8 cellular contexts compared by ENCODE assay signal in genomic region chr19:45251452-45252354, GRCh38. TPM values are rescaled to one million over a fixed set of nuclear protein-coding genes. Genes with fewer than 3 reads are reported as not detected.
DNase-seq lines count a peak whose midpoint lies in the region; ATAC-seq, FAIRE-seq and TF ChIP-seq lines count a peak whose summit lies in the region.

No MANE protein-coding gene starts in this region.

- POLR2A ChIA-PET in CD8-positive, alpha-beta memory T cell (lab: Charles Lee): interaction anchor here (0.6 kb wide), 1 partner anchor 243 kb away, joined by 3 read pairs; no protein-coding TSS in a partner anchor

- H4K20me1 ChIP-seq in MM.1S (ENCODE audit: insufficient read depth, low read length): no peaks in the 10 kb centered on the region

- H3K36me3 Mint-ChIP-seq in CD8-positive, alpha-beta memory T cell: peaks cover 0 to 2% (median 0%) of the 10 kb centered on the region in 3 donors

- 0% methylated on average over 22 of the region's 57 CpGs for WGBS in right lobe of liver (ENCODE audit: insufficient coverage, low coverage, low lambda C conversion rate, missing lambda C conversion rate)
- WGBS in tibial nerve, 2 donors: 1 to 2% methylated on average over 41 to 43 of the region's 57 CpGs

- no peak for TF ChIP-seq EP300 in tibial nerve (IDR thresholded peaks at IDR 0.05)

- H3K27me3 Mint-ChIP-seq in CD8-positive, alpha-beta memory T cell: peaks cover 0 to 1% of the 10 kb centered on the region in 2 donors

- H3K9me3 Mint-ChIP-seq in CD8-positive, alpha-beta memory T cell: no peaks in the 10 kb centered on the region

- no peaks in the 10 kb centered on the region for H3K27me3 ChIP-seq in CD8-positive, alpha-beta memory T cell (ENCODE audit: insufficient read depth, low read length, poor library complexity, severe bottlenecking)
- H3K27me3 ChIP-seq in MM.1S (replicated peaks; ENCODE audit: insufficient read depth, low read length) (peaks cover 14% of the 10 kb centered on the region), right lobe of liver (no peaks in the 10 kb centered on the region), tibial nerve (no peaks in the 10 kb centered on the region)

- no peak overlapping the region; the same call in 1 of the 2 replicates for H2AFZ ChIP-seq in MM.1S (ENCODE audit: low read length)

- H3K4me1 ChIP-seq in CD8-positive, alpha-beta memory T cell (ENCODE audit: insufficient read depth, low read length): peaks cover 35% of the 10 kb centered on the region
- H3K4me1 ChIP-seq in MM.1S (ENCODE audit: low read length) (peaks cover 11% of the 10 kb centered on the region; the same call in 1 of the 2 replicates), right lobe of liver (peaks cover 0 to 12% (median 0%) of the 10 kb centered on the region in 4 donors), tibial nerve (peaks cover 0 to 62% (median 25%) of the 10 kb centered on the region in 4 donors)

- DNase-seq in CD8-positive, alpha-beta memory T cell: peak in 2 of 5 donors; percentile 7 to 12
- DNase-seq in MM.1S (no peak), cardiac fibroblast (ENCODE audit: low read depth in 2 of 2) (peak in 1 of 2 donors; percentile 35), right lobe of liver (no peak), tibial nerve (ENCODE audit: low spot score in 2 of 2) (no peak), RCC 7860 (ENCODE audit: low spot score) (no peak), Kasumi-1 (lab: John Stamatoyannopoulos, UW) (no peak)

- intact Hi-C loops in right lobe of liver (cut with DNase I): no loop called here

- peaks cover 34 to 62% (median 34%) of the 10 kb centered on the region in 3 donors for H3K4me1 Mint-ChIP-seq in CD8-positive, alpha-beta memory T cell

- H3K4me3 ChIP-seq in CD8-positive, alpha-beta memory T cell (ENCODE audit: low read length): peak overlapping the region; percentile 54
- H3K4me3 ChIP-seq in MM.1S (ENCODE audit: low read length): peak overlapping the region; percentile 78
- peak overlapping the region; percentile 78 to 88 for H3K4me3 ChIP-seq in cardiac fibroblast (replicated peaks in 1 of 2; ENCODE audit: low read depth in 2 of 2, low read length in 2 of 2)
- H3K4me3 ChIP-seq in right lobe of liver: peak overlapping the region; percentile 60 to 81 (median 75)
- H3K4me3 ChIP-seq in tibial nerve: peak overlapping the region; percentile 80 to 99 (median 94)

- 0 out of 2 replicates have a peak, but pooled peaks cover 4% of the 10 kb centered on the region for H3F3A ChIP-seq in MM.1S (ENCODE audit: insufficient read depth, low read length)

- peak overlapping the region; percentile 65 for H3K27ac ChIP-seq in CD8-positive, alpha-beta memory T cell (ENCODE audit: low read depth, low read length)
- H3K27ac ChIP-seq in MM.1S (ENCODE audit: low read length) (no peak overlapping the region), right lobe of liver (peak overlapping the region; percentile 6 to 76 (median 16)), tibial nerve (peak overlapping the region; percentile 77 to 90 (median 84))

- peak overlapping the region; percentile 57; the same call in 1 of the 2 replicates for H3K9ac ChIP-seq in MM.1S (ENCODE audit: low read length)

- H3K27ac Mint-ChIP-seq in CD8-positive, alpha-beta memory T cell: peak overlapping the region in 5 of 8 donors; percentile 42 to 99 (median 87)

- ATAC-seq in right lobe of liver: peak; percentile 5 to 31 (median 16)
- no peak for ATAC-seq in GM21447 (IDR thresholded peaks at IDR 0.05; ENCODE audit: unreplicated experiment)

- FAIRE-seq in RCC 7860 (lab: Jason Lieb, UNC): no peak

- no peak for TF ChIP-seq POLR2A in right lobe of liver (IDR thresholded peaks at IDR 0.05)
- no peak for TF ChIP-seq POLR2A in tibial nerve (IDR thresholded peaks at IDR 0.05)

- H3K9me2 ChIP-seq in MM.1S (replicated peaks; ENCODE audit: insufficient read depth, low read length): no peaks in the 10 kb centered on the region

- TF ChIP-seq CTCF in MM.1S (IDR thresholded peaks at IDR 0.05; ENCODE audit: low read length): no peak
- TF ChIP-seq CTCF in cardiac fibroblast (IDR thresholded peaks at IDR 0.05; ENCODE audit: low read depth, low read length): no peak
- TF ChIP-seq CTCF in right lobe of liver (IDR thresholded peaks at IDR 0.05): no peak
- no peak for TF ChIP-seq CTCF in tibial nerve (IDR thresholded peaks at IDR 0.05)

- peak overlapping the region; percentile 88 for H3K4me2 ChIP-seq in MM.1S (ENCODE audit: low read depth, low read length)

- no peaks in the 10 kb centered on the region for H3K9me3 ChIP-seq in CD8-positive, alpha-beta memory T cell (ENCODE audit: low read length)
- H3K9me3 ChIP-seq in MM.1S (replicated peaks; ENCODE audit: insufficient read depth, low read length) (no peaks in the 10 kb centered on the region), right lobe of liver (no peaks in the 10 kb centered on the region), tibial nerve (no peaks in the 10 kb centered on the region)

- no peaks in the 10 kb centered on the region for H3K36me3 ChIP-seq in CD8-positive, alpha-beta memory T cell (ENCODE audit: insufficient read depth, low read length)
- H3K36me3 ChIP-seq in MM.1S (replicated peaks; ENCODE audit: insufficient read depth, low read length) (no peaks in the 10 kb centered on the region), right lobe of liver (no peaks in the 10 kb centered on the region), tibial nerve (peaks cover 0 to 9% (median 0%) of the 10 kb centered on the region in 3 donors)

- H3K79me2 ChIP-seq in MM.1S (ENCODE audit: low read length): peaks cover 9% of the 10 kb centered on the region; the same call in 1 of the 2 replicates

- CTCF ChIA-PET in CD8-positive, alpha-beta memory T cell (lab: Charles Lee): no interaction called here

- peak overlapping the region; percentile 65 to 93 (median 85) for H3K4me3 Mint-ChIP-seq in CD8-positive, alpha-beta memory T cell

RNA-seq across cellular contexts. Expression of gene MARK4, which starts 0.6 kb away (rescaled TPM):
- total RNA-seq in CD8-positive, alpha-beta memory T cell: 10 to 100 TPM; 20.2 to 21.2 TPM
- 2.6 TPM for polyA plus RNA-seq in CD8-positive, alpha-beta memory T cell
- total RNA-seq in right lobe of liver (10 to 100 TPM; 14.2 to 23.5 (median 17.5) TPM), tibial nerve (10 to 100 TPM; 12.1 to 34.8 (median 25.9) TPM)

RNA-seq across cellular contexts. Expression of gene EXOC3L2, which starts 6.5 kb away (rescaled TPM):
- not detected for total RNA-seq in CD8-positive, alpha-beta memory T cell
- not detected for polyA plus RNA-seq in CD8-positive, alpha-beta memory T cell
- 1 to 10 TPM; 1.8 to 6.9 (median 4.4) TPM for total RNA-seq in right lobe of liver
- 1 to 10 TPM in 3 of 4 donors, under 1 TPM in 1; 0.63 to 3.7 (median 2.3) TPM for total RNA-seq in tibial nerve
